Comparison of ENCODE assay signal across 23 cellular contexts in the genomic region with DNA sequence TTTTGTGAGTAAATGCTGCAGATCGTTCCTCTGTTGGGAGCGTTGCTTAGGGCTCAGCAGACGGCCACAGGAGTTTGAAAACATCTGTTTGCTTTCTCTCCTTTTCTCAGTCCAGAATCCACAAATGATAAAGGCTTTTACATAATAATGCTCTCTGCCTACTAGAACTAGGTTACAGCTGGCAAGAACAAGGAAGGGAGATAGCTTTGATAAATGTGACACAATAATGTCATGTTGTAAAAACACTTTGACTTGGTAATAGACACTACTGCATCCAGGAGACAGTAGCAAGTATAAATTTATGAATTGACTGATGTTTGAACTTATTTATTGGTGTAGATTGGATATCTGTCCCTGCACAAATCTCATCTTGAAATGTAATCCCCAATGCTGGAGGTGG.
"Had no signal": no experiment of that assay in that cellular context is flagged by ENCODE, and none has a peak within 500 bp of the region (broad histone marks: within the 10 kb centered on the region; RNA-seq: fewer than 3 reads in every experiment).

No MANE protein-coding gene starts in this region.

- H3K9me3 ChIP-seq: SJCRH30 had no signal

- H3K36me3 Mint-ChIP-seq: IgD-negative memory B cell had no signal

- H3K27ac ChIP-seq: KMS-11, RWPE1, SJCRH30 had no signal

- H3K4me1 ChIP-seq: SJCRH30 had no signal

- H3K4me1 Mint-ChIP-seq: IgD-negative memory B cell had no signal

- H3K4me3 ChIP-seq: K562, SJCRH30 had no signal

- ATAC-seq: K562, Panc1, SK-N-SH treated with all-trans-retinoic acid at 6 μM for 48 hours had no signal

- H3K4me2 ChIP-seq: KMS-11 had no signal

- H3K27ac Mint-ChIP-seq: IgD-negative memory B cell had no signal

- H3K27me3 ChIP-seq: SJCRH30 had no signal

- H3K4me3 Mint-ChIP-seq: IgD-negative memory B cell had no signal

- H3K36me3 ChIP-seq: SJCRH30 had no signal

- H3K27me3 Mint-ChIP-seq: IgD-negative memory B cell had no signal

- DNase-seq: MV-4-11, NCI-H1048, NCI-H1105 treated with DMSO at 0.1 percent for 48 hours, NCI-H1417 treated with DMSO at 0.1 percent for 48 hours, NCI-H146, NCI-H1694 treated with DMSO at 0.1 percent for 48 hours, NCI-H1930, NCI-H2107, NCI-H2171 treated with DMSO at 0.1 percent for 48 hours, NCI-H446, NCI-H510A, NCI-H524 treated with DMSO at 0.1 percent for 48 hours, NCI-H69, NCI-H774, SHP77, SJCRH30, T-helper 1 cell had no signal

- H3K9ac ChIP-seq: KMS-11 had no signal
